8 cellular contexts compared by ENCODE assay signal in the genomic region with DNA sequence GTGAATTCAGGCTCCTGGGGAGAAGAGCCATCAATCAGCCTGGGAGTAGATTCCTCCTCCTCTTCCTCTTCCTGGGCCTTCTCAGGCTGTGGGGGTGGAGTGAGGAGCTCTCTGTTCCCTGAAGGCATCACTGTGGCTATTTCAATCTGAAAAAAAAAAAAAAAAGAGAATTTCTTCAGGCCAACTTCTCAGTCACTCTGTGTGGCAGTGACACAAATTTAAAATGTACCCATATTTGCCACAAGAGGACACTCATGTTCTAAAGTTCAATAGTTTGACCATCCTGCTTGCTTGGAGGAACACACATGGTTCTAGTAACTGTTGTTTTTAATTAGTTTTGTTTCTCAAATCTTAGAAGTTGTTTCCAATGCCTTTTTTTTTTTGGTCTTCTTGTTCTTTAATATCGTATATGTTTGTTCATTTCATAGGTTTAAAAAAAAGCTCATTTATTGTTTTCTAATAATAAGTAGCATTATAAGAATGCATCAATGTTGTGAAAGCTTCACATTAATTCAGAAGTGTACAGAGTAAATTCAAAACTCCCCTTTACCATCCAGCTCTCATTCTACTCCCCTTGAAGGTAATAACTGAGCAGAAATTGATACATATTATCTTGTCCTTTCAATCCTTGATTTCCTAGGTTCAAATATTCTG. TPM values are rescaled to one million over a fixed set of nuclear protein-coding genes. Genes with fewer than 3 reads are reported as not detected.
DNase-seq lines count a peak whose midpoint lies in the region; ATAC-seq and TF ChIP-seq lines count a peak whose summit lies in the region.

No MANE protein-coding gene starts in this region.

- ATAC-seq in GM18508 (IDR thresholded peaks at IDR 0.05; ENCODE audit: insufficient read depth, unreplicated experiment) (peak; percentile 91), HG02938 (IDR thresholded peaks at IDR 0.05; ENCODE audit: unreplicated experiment) (peak; percentile 96)

- peak; percentile 68 for DNase-seq in AG08395 (ENCODE audit: low spot score)
- DNase-seq in NCI-H2171 (lab: John Stamatoyannopoulos, UW), result peak; percentile 22
- peak; percentile 74 for DNase-seq in kidney glomerular epithelial cell (lab: John Stamatoyannopoulos, UW)
- DNase-seq in type B pancreatic cell (ENCODE audit: extremely low spot score, unreplicated experiment), result no peak
- no peak for DNase-seq in effector CD8-positive, alpha-beta T cell (lab: John Stamatoyannopoulos, UW)

- TF ChIP-seq CTCF in brain (conservative IDR thresholded peaks at IDR 0.05) (peak; percentile 86 to 89), type B pancreatic cell (conservative IDR thresholded peaks at IDR 0.05) (peak; percentile 85)

- H3K36me3 Mint-ChIP-seq in brain (no peaks in the 10 kb centered on the region), type B pancreatic cell (no peaks in the 10 kb centered on the region)

- H3K9me3 Mint-ChIP-seq in brain, result no peaks in the 10 kb centered on the region
- H3K9me3 Mint-ChIP-seq in type B pancreatic cell, result peaks cover 8% of the 10 kb centered on the region

- H3K4me1 Mint-ChIP-seq in brain (peaks cover 14% of the 10 kb centered on the region), type B pancreatic cell (ENCODE audit: unreplicated experiment) (peaks cover 33% of the 10 kb centered on the region)

- no peaks in the 10 kb centered on the region for H3K27me3 Mint-ChIP-seq in brain
- H3K27me3 Mint-ChIP-seq in type B pancreatic cell, result no peaks in the 10 kb centered on the region

- H3K27ac Mint-ChIP-seq in brain, result peak overlapping the region in 1 of 5 experiments; percentile 44
- H3K27ac Mint-ChIP-seq in type B pancreatic cell, result no peak overlapping the region

- no peak overlapping the region for H3K4me3 Mint-ChIP-seq in brain
- no peak overlapping the region for H3K4me3 Mint-ChIP-seq in type B pancreatic cell

RNA-seq across cellular contexts. Expression of a gene that starts 23.3 kb away (rescaled TPM):
- polyA plus RNA-seq in brain (ENCODE audit: insufficient read depth, low read depth, low replicate concordance), result not detected
- total RNA-seq in type B pancreatic cell (ENCODE audit: low replicate concordance), result not detected in 2 replicates

RNA-seq across cellular contexts. Expression of a gene that starts 26.5 kb away (rescaled TPM):
- not detected for polyA plus RNA-seq in brain (ENCODE audit: insufficient read depth, low read depth, low replicate concordance)
- 0.53 TPM in 1 of 2 replicates, not detected in the other for total RNA-seq in type B pancreatic cell (ENCODE audit: low replicate concordance)

Comparison
In these comparisons a context has a peak if more than half of its experiments do, and no peak if none do; other contexts are left out.
1. DNase-seq: peak in AG08395 (single experiment), NCI-H2171 (single experiment) and kidney glomerular epithelial cell (single experiment); none in type B pancreatic cell (single experiment) and effector CD8-positive, alpha-beta T cell (single experiment).